8 cellular contexts compared by ENCODE assay signal in the genomic region with DNA sequence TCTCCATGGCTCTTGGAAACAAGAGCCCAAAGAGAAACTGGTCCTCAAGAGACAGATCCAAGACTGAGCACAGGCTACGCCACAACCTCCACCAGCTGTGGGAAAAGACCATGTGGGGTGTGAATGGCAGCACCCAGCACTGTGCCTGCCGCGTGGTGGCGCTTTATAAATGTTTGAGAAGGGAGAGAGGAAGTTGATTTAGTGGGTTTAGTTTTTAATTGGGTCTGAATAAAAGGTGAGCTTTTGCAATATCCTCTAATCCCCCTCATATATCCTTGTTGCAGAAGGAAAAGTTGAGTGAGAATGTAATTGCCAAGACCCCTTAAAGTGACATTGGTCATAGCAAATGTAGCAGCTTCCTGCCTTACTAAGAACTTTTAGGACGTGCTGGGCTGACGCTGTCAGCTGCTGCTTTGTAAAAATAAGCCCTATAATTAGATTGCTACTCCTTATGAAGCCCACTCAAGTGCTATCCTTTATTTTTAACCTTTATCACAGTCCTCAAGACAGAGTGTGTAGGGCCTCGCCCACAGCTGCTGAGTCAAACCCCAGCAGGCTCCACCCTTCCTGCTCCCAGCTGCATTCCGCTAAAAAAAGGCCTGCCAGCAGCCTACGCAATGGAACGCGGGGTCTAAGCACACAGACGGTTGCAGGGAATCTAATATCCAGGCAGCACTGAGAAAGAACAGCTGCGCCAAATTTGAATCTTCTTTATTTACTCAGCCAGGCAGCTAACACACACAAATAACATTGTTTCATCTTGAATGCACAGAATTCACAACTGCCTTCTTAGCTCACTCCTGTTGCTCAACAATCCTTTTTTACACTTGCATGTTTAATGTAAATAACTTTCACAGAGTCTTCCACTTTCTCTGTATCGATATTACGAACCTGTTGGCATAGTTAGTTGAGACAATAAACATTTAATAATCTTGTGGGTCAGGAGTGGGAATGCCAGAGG. TPM values are rescaled to one million over a fixed set of nuclear protein-coding genes. Genes with fewer than 3 reads are reported as not detected.
DNase-seq lines count a peak whose midpoint lies in the region; ATAC-seq and TF ChIP-seq lines count a peak whose summit lies in the region.

No MANE protein-coding gene starts in this region.

- no peaks in the 10 kb centered on the region for H3K9me2 ChIP-seq in SU-DHL-6 (replicated peaks; ENCODE audit: insufficient read depth, low read length)

- H3K27me3 Mint-ChIP-seq in Caco-2 (ENCODE audit: insufficient read depth, unreplicated experiment), result no peaks in the 10 kb centered on the region

- H3K4me3 Mint-ChIP-seq in Caco-2 (ENCODE audit: unreplicated experiment), result no peak overlapping the region

- peak overlapping the region; percentile 87 for H2AFZ ChIP-seq in SU-DHL-6 (ENCODE audit: low read depth, low read length, severe bottlenecking)

- H3F3A ChIP-seq in SU-DHL-6 (ENCODE audit: insufficient read depth), result peaks cover 22% of the 10 kb centered on the region

- peaks cover 24% of the 10 kb centered on the region for H3K4me1 Mint-ChIP-seq in Caco-2 (ENCODE audit: low read depth, unreplicated experiment)

- H3K36me3 Mint-ChIP-seq in Caco-2 (ENCODE audit: insufficient read depth, unreplicated experiment), result peaks cover 3% of the 10 kb centered on the region

- H3K4me3 ChIP-seq in Caco-2 (ENCODE audit: low read depth, low read length) (no peak overlapping the region), SU-DHL-6 (ENCODE audit: insufficient read depth, low read length, poor library complexity, severe bottlenecking) (peak overlapping the region; percentile 29), adipocyte (ENCODE audit: low read length) (peak overlapping the region; percentile 78), left ventricle myocardium inferior (peak overlapping the region; percentile 39), psoas muscle (peak overlapping the region; percentile 41), aorta (ENCODE audit: low read length in 2 of 2) (peak overlapping the region in 1 of 2 donors; percentile 8)
- H3K4me3 ChIP-seq in Jurkat, Clone E6-1 (ENCODE audit: low read length), result no peak overlapping the region

- H3K9me3 Mint-ChIP-seq in Caco-2 (ENCODE audit: unreplicated experiment), result no peaks in the 10 kb centered on the region

- H3K4me2 ChIP-seq in SU-DHL-6 (ENCODE audit: low read depth, low read length, poor library complexity, severe bottlenecking), result peak overlapping the region; percentile 67

- no peaks in the 10 kb centered on the region for H3K27me3 ChIP-seq in Caco-2 (replicated peaks; ENCODE audit: control insufficient read depth, insufficient read depth, low read length)
- H3K27me3 ChIP-seq in SU-DHL-6 (ENCODE audit: low read length), result no peaks in the 10 kb centered on the region
- H3K27me3 ChIP-seq in adipocyte (replicated peaks; ENCODE audit: control insufficient read depth, insufficient read depth, low read length), result no peaks in the 10 kb centered on the region
- no peaks in the 10 kb centered on the region for H3K27me3 ChIP-seq in left ventricle myocardium inferior (ENCODE audit: low read depth)
- no peaks in the 10 kb centered on the region for H3K27me3 ChIP-seq in psoas muscle (ENCODE audit: insufficient read depth in 3 of 3, low read length in 2 of 3)
- no peaks in the 10 kb centered on the region for H3K27me3 ChIP-seq in aorta (ENCODE audit: control insufficient read depth in 1 of 2, insufficient read depth in 2 of 2, low read length in 1 of 2)

- POLR2A ChIA-PET in Caco-2 (lab: Charles Lee), result interaction anchor here (0.6 to 1.1 kb wide), 2 partner anchors 47 to 285 kb away, joined by 3 read pairs; partner anchors contain the start of genes KLHL20 and PRDX6

- peak; percentile 28 to 52 for DNase-seq in Caco-2
- peak; percentile 60 for DNase-seq in Jurkat, Clone E6-1 (ENCODE audit: low read depth, low spot score)
- DNase-seq in adipocyte (ENCODE audit: low read depth), result peak; percentile 97
- peak; percentile 88 for DNase-seq in left ventricle myocardium inferior
- peak; percentile 89 to 92 for DNase-seq in psoas muscle
- peak; percentile 94 to 95 for DNase-seq in aorta

- no peaks in the 10 kb centered on the region for H4K20me1 ChIP-seq in SU-DHL-6 (ENCODE audit: low read depth, low read length)

- ATAC-seq in GM21447 (IDR thresholded peaks at IDR 0.05; ENCODE audit: unreplicated experiment) (peak; percentile 77), psoas muscle (peak; percentile 82 to 88 (median 86)), aorta (ENCODE audit: low FRiP score) (peak; percentile 95)

- peak overlapping the region; percentile 93 for H3K27ac ChIP-seq in SU-DHL-6 (ENCODE audit: low read depth, low read length)
- H3K27ac ChIP-seq in left ventricle myocardium inferior (replicated peaks), result peak overlapping the region; percentile 87
- peak overlapping the region; percentile 73 for H3K27ac ChIP-seq in psoas muscle
- peak overlapping the region; percentile 82 to 94 for H3K27ac ChIP-seq in aorta (ENCODE audit: low read depth in 1 of 2, low read length in 2 of 2)

- intact Hi-C loops in Caco-2 (cut with micrococcal nuclease; ENCODE audit: unreplicated experiment), result loop anchor here (10.0 kb wide), 2 partner anchors 285 to 485 kb away; partner anchors contain the start of genes KLHL20 and SERPINC1
- intact Hi-C loops in left ventricle myocardium inferior (cut with micrococcal nuclease), result loop anchor here (5.0 to 10.0 kb wide), 2 partner anchors 48 to 285 kb away; partner anchors contain the start of genes KLHL20 and PRDX6
- intact Hi-C loops in psoas muscle (cut with DNase I), result loop anchor here (1.0 to 10.0 kb wide), 8 partner anchors 43 to 685 kb away; partner anchors contain the start of genes KLHL20 (in 2 of the 2), CENPL (in 1 of the 2), DARS2 (in 1 of the 2) and PRDX6 (in 1 of the 2)
- intact Hi-C loops in aorta (cut with DNase I), result loop anchor here (2.0 to 10.0 kb wide), 6 partner anchors 47 to 785 kb away; partner anchors contain the start of genes CENPL (in 1 of the 2), DARS2 (in 1 of the 2), KLHL20 (in 1 of the 2) and PRDX6 (in 1 of the 2)

- H3K9ac ChIP-seq in SU-DHL-6 (ENCODE audit: low read length) (peak overlapping the region; percentile 54), adipocyte (ENCODE audit: low read length) (peak overlapping the region; percentile 88)

- no TSS peak for BruUV-seq in Caco-2 (replicated peaks; lab: Mats Ljungman, UMichigan)

- H3K79me2 ChIP-seq in SU-DHL-6 (ENCODE audit: insufficient read depth, low read length), result no peaks in the 10 kb centered on the region

- CTCF ChIA-PET in Caco-2 (lab: Charles Lee), result interaction anchor here (0.7 kb wide), 2 partner anchors 55 to 305 kb away, joined by 3 to 4 read pairs; no protein-coding TSS in a partner anchor

- 0 out of 2 replicates have a peak, but pooled peaks cover 2% of the 10 kb centered on the region for H3K36me3 ChIP-seq in Caco-2 (ENCODE audit: control insufficient read depth, insufficient read depth, low read length)
- H3K36me3 ChIP-seq in SU-DHL-6 (ENCODE audit: low read length), result no peaks in the 10 kb centered on the region
- H3K36me3 ChIP-seq in adipocyte (ENCODE audit: control insufficient read depth, insufficient read depth, low read length, severe bottlenecking), result no peaks in the 10 kb centered on the region
- no peaks in the 10 kb centered on the region for H3K36me3 ChIP-seq in left ventricle myocardium inferior
- no peaks in the 10 kb centered on the region for H3K36me3 ChIP-seq in psoas muscle (ENCODE audit: insufficient read depth in 1 of 2, low read depth in 1 of 2)
- H3K36me3 ChIP-seq in aorta (ENCODE audit: control insufficient read depth in 1 of 2, insufficient read depth in 2 of 2, low read length in 1 of 2), result no peaks in the 10 kb centered on the region

- H3K4me1 ChIP-seq in Caco-2 (peaks cover 42% of the 10 kb centered on the region), adipocyte (ENCODE audit: control insufficient read depth, insufficient read depth, low read length) (peaks cover 55% of the 10 kb centered on the region), left ventricle myocardium inferior (peaks cover 31% of the 10 kb centered on the region), psoas muscle (peaks cover 23% of the 10 kb centered on the region), aorta (ENCODE audit: control insufficient read depth in 1 of 2, insufficient read depth in 2 of 2, low read length in 2 of 2) (peaks cover 0 to 3% of the 10 kb centered on the region in 2 donors)

- H3K9me3 ChIP-seq in Caco-2 (no peaks in the 10 kb centered on the region), SU-DHL-6 (ENCODE audit: insufficient read depth, low read length) (no peaks in the 10 kb centered on the region), adipocyte (ENCODE audit: control insufficient read depth, low read length) (no peaks in the 10 kb centered on the region), left ventricle myocardium inferior (replicated peaks) (no peaks in the 10 kb centered on the region), psoas muscle (no peaks in the 10 kb centered on the region), aorta (ENCODE audit: control insufficient read depth, low read length) (no peaks in the 10 kb centered on the region)

- 2 to 3% (median 2%) methylated on average over 15 of the region's 15 CpGs for WGBS in psoas muscle, 3 donors
- WGBS in aorta, 2 donors, result 3 to 5% methylated on average over 15 of the region's 15 CpGs

- H3K27ac Mint-ChIP-seq in Caco-2 (ENCODE audit: unreplicated experiment), result peak overlapping the region; percentile 23

- TF ChIP-seq CTCF in Caco-2 (IDR thresholded peaks at IDR 0.05; ENCODE audit: insufficient read depth in 1 of 2, low read depth in 1 of 2, low read length in 1 of 2, severe bottlenecking in 1 of 2, unreplicated experiment in 1 of 2) (no peak), SU-DHL-6 (IDR thresholded peaks at IDR 0.05; ENCODE audit: insufficient read depth, low read length, poor library complexity, severe bottlenecking) (peak; percentile 94), left ventricle myocardium inferior (IDR thresholded peaks at IDR 0.05; ENCODE audit: borderline replicate concordance) (peak; percentile 69), psoas muscle (IDR thresholded peaks at IDR 0.05) (peak; percentile 56)

RNA-seq across cellular contexts. Expression of gene PRDX6, which starts 47.3 kb away (rescaled TPM):
- 513 and 540 TPM in 2 replicates for total RNA-seq in Caco-2 (2022)
- polyA plus RNA-seq in Jurkat, Clone E6-1 (2012; ENCODE audit: insufficient read depth, insufficient read length), result 180 TPM
- 363 TPM for total RNA-seq in left ventricle myocardium inferior
- total RNA-seq in psoas muscle, result 100 to 1,000 TPM; 388 to 569 (median 532) TPM
- polyA plus RNA-seq in psoas muscle, result 100 to 1,000 TPM; 369 to 592 (median 472) TPM
- total RNA-seq in aorta, result 100 to 1,000 TPM; 130 to 170 TPM
- polyA plus RNA-seq in aorta, result 100 to 1,000 TPM; 133 to 205 TPM

Comparison
In these comparisons a context has a peak if more than half of its experiments do, and no peak if none do; other contexts are left out.
1. DNase-seq: peak in every context shown above with its lines; median percentile 97 in adipocyte; 94 in aorta; 90 in psoas muscle; 88 in left ventricle myocardium inferior; 60 in Jurkat, Clone E6-1; 40 in Caco-2.
2. H3K4me3 ChIP-seq: peak in SU-DHL-6 (single experiment), adipocyte (single experiment), left ventricle myocardium inferior (single experiment) and psoas muscle (single experiment); none in Caco-2 (single experiment) and Jurkat, Clone E6-1 (single experiment).
3. CTCF ChIP-seq: peak in SU-DHL-6 (single experiment), left ventricle myocardium inferior (single experiment) and psoas muscle (single experiment); none in Caco-2 (0 of 2).
4. Peak in every context shown above with its lines, with median percentiles within 50 percentile points of each other: ATAC-seq and H3K27ac ChIP-seq.